Comparison of ENCODE assay signal across 14 cellular contexts in genomic region chr6:82022614-82023102, GRCh38.
DNase-seq lines count a peak whose midpoint lies in the region; ATAC-seq and TF ChIP-seq lines count a peak whose summit lies in the region.
"Had no signal": no experiment of that assay in that cellular context is flagged by ENCODE, and none has a peak within 500 bp of the region (broad histone marks: within the 10 kb centered on the region; RNA-seq: fewer than 3 reads in every experiment).

No MANE protein-coding gene starts in this region.

- H2BK15ac ChIP-seq in mesenchymal stem cell (ENCODE audit: low read depth, poor library complexity, severe bottlenecking): no peak overlapping the region

- POLR2A ChIA-PET in PC-9 (lab: Charles Lee; ENCODE audit: unreplicated experiment): no interaction called here

- CTCF ChIA-PET in PC-9 (lab: Charles Lee): interaction anchor here (0.9 kb wide), 1 partner anchor 16 kb away, joined by 6 read pairs; no protein-coding TSS in a partner anchor

- in situ Hi-C loops in Caki2 (cut with HindIII; ENCODE audit: low pct_unique_long_range_greater_than_20kb, low sequenced_read_pairs): no loop called here

- H2AFZ ChIP-seq in PC-9 (peak overlapping the region; percentile 72), mesenchymal stem cell (ENCODE audit: low read depth, low read length) (no peak overlapping the region)

- H4K20me1 ChIP-seq in PC-9 (ENCODE audit: insufficient read depth): no peaks in the 10 kb centered on the region

- H3K4me1 ChIP-seq in PC-9 (replicated peaks; ENCODE audit: insufficient read depth): peaks cover 21% of the 10 kb centered on the region
- H3K4me1 ChIP-seq in mesenchymal stem cell (ENCODE audit: control insufficient read depth, insufficient read depth, low read depth, low read length): no peaks in the 10 kb centered on the region

- H2BK12ac ChIP-seq in mesenchymal stem cell (ENCODE audit: low read length in 2 of 2): peak overlapping the region; percentile 21 to 59

- ATAC-seq in GM21619 (IDR thresholded peaks at IDR 0.05; ENCODE audit: unreplicated experiment): no peak
- ATAC-seq: CD8-positive, alpha-beta T cell had no signal

- H3K9me3 ChIP-seq in PC-9 (ENCODE audit: insufficient read depth, low read depth) (no peaks in the 10 kb centered on the region), mesenchymal stem cell (ENCODE audit: control insufficient read depth, low read length) (no peaks in the 10 kb centered on the region)
- H3K9me3 ChIP-seq: thoracic aorta had no signal

- no peak overlapping the region for H3K4me3 ChIP-seq in PC-9
- no peak overlapping the region for H3K4me3 ChIP-seq in mesenchymal stem cell (ENCODE audit: insufficient read depth in 1 of 2, low read depth in 1 of 2, low read length in 2 of 2)
- H3K4me3 ChIP-seq: thoracic aorta had no signal

- H2BK120ac ChIP-seq in mesenchymal stem cell (ENCODE audit: low read depth, low read length): peak overlapping the region; percentile 42

- no peak overlapping the region for H3K23ac ChIP-seq in mesenchymal stem cell (ENCODE audit: low read length in 2 of 2)

- H3K4ac ChIP-seq in mesenchymal stem cell (ENCODE audit: low read depth in 1 of 2, low read length in 2 of 2): no peak overlapping the region

- peak; percentile 71 for DNase-seq in Caki2 (ENCODE audit: low read depth)
- peak; percentile 38 to 79 for DNase-seq in PC-9
- DNase-seq in epithelial cell of prostate (ENCODE audit: low read depth, low spot score): peak; percentile 73
- peak; percentile 81 for DNase-seq in mesenchymal stem cell
- no peak for DNase-seq in NCI-H1694 treated with DMSO at 0.1 percent for 48 hours (lab: John Stamatoyannopoulos, UW)
- no peak for DNase-seq in NCI-H1105 (lab: John Stamatoyannopoulos, UW)
- DNase-seq in activated naive CD4-positive, alpha-beta T cell treated with anti-CD3 and anti-CD28 coated beads, Interleukin-2, amount 50 U/mL, for 16 hours: no peak
- DNase-seq: CD8-positive, alpha-beta T cell; GOT3; naive B cell; NCI-H510A treated with DMSO at 0.1 percent for 48 hours; stimulated activated CD4-positive, alpha-beta T cell treated with anti-CD3 and anti-CD28 coated beads, Interleukin-4, amount 100 ng/mL, for 1 hour had no signal

- H2BK5ac ChIP-seq in mesenchymal stem cell (ENCODE audit: low read depth, low read length, poor library complexity, severe bottlenecking): no peak overlapping the region

- peak overlapping the region; percentile 47 for H3K9ac ChIP-seq in mesenchymal stem cell (ENCODE audit: low read length)

- WGBS in mesenchymal stem cell: 38% methylated on average over 2 of the region's 2 CpGs

- H3K18ac ChIP-seq in mesenchymal stem cell (ENCODE audit: low read depth in 1 of 2, low read length in 2 of 2): peak overlapping the region in 1 of 2 experiments; percentile 64

- H3K4me2 ChIP-seq in PC-9 (peak overlapping the region; percentile 53), mesenchymal stem cell (ENCODE audit: low read length, poor library complexity, severe bottlenecking) (no peak overlapping the region)

- intact Hi-C loops in PC-9 (cut with micrococcal nuclease; ENCODE audit: unreplicated experiment): no loop called here

- H2AK5ac ChIP-seq in mesenchymal stem cell (ENCODE audit: low read length, severe bottlenecking): no peak overlapping the region

- peaks cover 13% of the 10 kb centered on the region; the same call in 1 of the 2 replicates for H3F3A ChIP-seq in PC-9 (ENCODE audit: insufficient read depth, low read depth)

- H3K79me1 ChIP-seq in mesenchymal stem cell (replicated peaks; ENCODE audit: low read length, poor library complexity, severe bottlenecking): no peaks in the 10 kb centered on the region

- H3K9me2 ChIP-seq in PC-9 (ENCODE audit: insufficient read depth): no peaks in the 10 kb centered on the region

- H3K27ac ChIP-seq in PC-9 (peak overlapping the region; percentile 73), epithelial cell of prostate (peak overlapping the region; percentile 96), mesenchymal stem cell (ENCODE audit: low read length, poor library complexity, severe bottlenecking) (peak overlapping the region; percentile 53)
- H3K27ac ChIP-seq: thoracic aorta had no signal

- TF ChIP-seq CTCF in PC-9 (conservative IDR thresholded peaks at IDR 0.05): no peak

- no peak overlapping the region for H4K8ac ChIP-seq in mesenchymal stem cell (ENCODE audit: low read length)

- H3K79me2 ChIP-seq in PC-9 (ENCODE audit: low read depth): no peaks in the 10 kb centered on the region

- H3K27me3 ChIP-seq in PC-9 (ENCODE audit: insufficient read depth, low read depth) (no peaks in the 10 kb centered on the region), mesenchymal stem cell (ENCODE audit: control insufficient read depth in 1 of 2, insufficient read depth in 1 of 2, low read length in 2 of 2) (no peaks in the 10 kb centered on the region)

- no peaks in the 10 kb centered on the region for H3K36me3 ChIP-seq in PC-9 (ENCODE audit: low read depth)
- no peaks in the 10 kb centered on the region for H3K36me3 ChIP-seq in mesenchymal stem cell (ENCODE audit: control insufficient read depth in 1 of 2, insufficient read depth in 2 of 2, low read depth in 1 of 2, low read length in 2 of 2)
- H3K36me3 ChIP-seq: thoracic aorta had no signal

- BruUV-seq in PC-9 (replicated peaks; lab: Mats Ljungman, UMichigan): no TSS peak

- no peak overlapping the region for H4K91ac ChIP-seq in mesenchymal stem cell (ENCODE audit: low read length)

- no peak overlapping the region for H3K14ac ChIP-seq in mesenchymal stem cell (ENCODE audit: low read length in 2 of 2)

Comparison
In these comparisons a context has a peak if more than half of its experiments do, and no peak if none do; other contexts are left out.
1. DNase-seq: peak in Caki2 (single experiment), PC-9 (2 of 2), epithelial cell of prostate (single experiment) and mesenchymal stem cell (single experiment); none in NCI-H1694 treated with DMSO at 0.1 percent for 48 hours (single experiment), NCI-H1105 (single experiment) and activated naive CD4-positive, alpha-beta T cell treated with anti-CD3 and anti-CD28 coated beads, Interleukin-2, amount 50 U/mL, for 16 hours (single experiment).
2. Peak in every context shown above with its lines, with median percentiles within 50 percentile points of each other: H3K27ac ChIP-seq.